1 cellular context compared by ENCODE assay signal in the genomic region with DNA sequence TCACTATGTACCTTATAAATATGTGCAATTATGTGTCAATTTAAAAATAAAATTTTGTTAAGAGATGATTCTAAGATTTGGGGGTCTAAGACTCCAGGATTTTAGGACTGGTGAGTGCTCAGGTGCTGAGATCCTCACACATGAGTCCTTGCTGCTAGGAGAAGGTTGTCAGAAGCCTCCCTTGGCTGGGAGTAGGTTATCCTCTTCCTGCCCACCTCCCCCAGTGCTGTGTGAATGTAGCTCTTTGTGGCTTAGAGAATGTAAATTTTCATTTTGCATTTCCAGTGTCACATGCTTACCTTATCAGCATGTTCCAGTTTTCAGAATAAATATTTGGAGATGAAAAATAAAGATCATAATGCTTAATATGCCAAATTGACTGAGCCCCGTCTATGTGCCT.
TF ChIP-seq lines count a peak whose summit lies in the region.

No MANE protein-coding gene starts in this region.

TF ChIP-seq in WTC11, 78 proteins besides CTCF, POLR2A, EP300 and RAD21 (continued from another document):
- TF ChIP-seq, protein P1, sequence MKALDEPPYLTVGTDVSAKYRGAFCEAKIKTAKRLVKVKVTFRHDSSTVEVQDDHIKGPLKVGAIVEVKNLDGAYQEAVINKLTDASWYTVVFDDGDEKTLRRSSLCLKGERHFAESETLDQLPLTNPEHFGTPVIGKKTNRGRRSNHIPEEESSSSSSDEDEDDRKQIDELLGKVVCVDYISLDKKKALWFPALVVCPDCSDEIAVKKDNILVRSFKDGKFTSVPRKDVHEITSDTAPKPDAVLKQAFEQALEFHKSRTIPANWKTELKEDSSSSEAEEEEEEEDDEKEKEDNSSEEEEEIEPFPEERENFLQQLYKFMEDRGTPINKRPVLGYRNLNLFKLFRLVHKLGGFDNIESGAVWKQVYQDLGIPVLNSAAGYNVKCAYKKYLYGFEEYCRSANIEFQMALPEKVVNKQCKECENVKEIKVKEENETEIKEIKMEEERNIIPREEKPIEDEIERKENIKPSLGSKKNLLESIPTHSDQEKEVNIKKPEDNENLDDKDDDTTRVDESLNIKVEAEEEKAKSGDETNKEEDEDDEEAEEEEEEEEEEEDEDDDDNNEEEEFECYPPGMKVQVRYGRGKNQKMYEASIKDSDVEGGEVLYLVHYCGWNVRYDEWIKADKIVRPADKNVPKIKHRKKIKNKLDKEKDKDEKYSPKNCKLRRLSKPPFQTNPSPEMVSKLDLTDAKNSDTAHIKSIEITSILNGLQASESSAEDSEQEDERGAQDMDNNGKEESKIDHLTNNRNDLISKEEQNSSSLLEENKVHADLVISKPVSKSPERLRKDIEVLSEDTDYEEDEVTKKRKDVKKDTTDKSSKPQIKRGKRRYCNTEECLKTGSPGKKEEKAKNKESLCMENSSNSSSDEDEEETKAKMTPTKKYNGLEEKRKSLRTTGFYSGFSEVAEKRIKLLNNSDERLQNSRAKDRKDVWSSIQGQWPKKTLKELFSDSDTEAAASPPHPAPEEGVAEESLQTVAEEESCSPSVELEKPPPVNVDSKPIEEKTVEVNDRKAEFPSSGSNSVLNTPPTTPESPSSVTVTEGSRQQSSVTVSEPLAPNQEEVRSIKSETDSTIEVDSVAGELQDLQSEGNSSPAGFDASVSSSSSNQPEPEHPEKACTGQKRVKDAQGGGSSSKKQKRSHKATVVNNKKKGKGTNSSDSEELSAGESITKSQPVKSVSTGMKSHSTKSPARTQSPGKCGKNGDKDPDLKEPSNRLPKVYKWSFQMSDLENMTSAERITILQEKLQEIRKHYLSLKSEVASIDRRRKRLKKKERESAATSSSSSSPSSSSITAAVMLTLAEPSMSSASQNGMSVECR (CRISPR knock-in tag; IDR thresholded peaks at IDR 0.05; ENCODE audit: borderline replicate concordance), result no peak
TF ChIP-seq in WTC11: peak in this region for 0.
